Comparison of ENCODE assay signal across 8 cellular contexts in genomic region chr17:50055426-50056216, GRCh38.
DNase-seq lines count a peak whose midpoint lies in the region; ATAC-seq and TF ChIP-seq lines count a peak whose summit lies in the region.

Gene ITGA3 (plus strand): TSS chr17:50056110. CDS start chr17:50056440, 330 bp downstream.

- no peaks in the 10 kb centered on the region for H3K36me3 ChIP-seq in HEK293 (ENCODE audit: control insufficient read depth in 2 of 2, insufficient read depth in 1 of 2, low read length in 2 of 2)

- peak within 1 kb of the TSS; percentile 84 for H3K4me3 Mint-ChIP-seq in dendritic cell treated with granulocyte-macrophage colony-stimulating factor and Interleukin-4, amounts not matched to agents 40 ng/mL and 50 ng/mL, for 4 days

- peak within 1 kb of the TSS; percentile 64 for H3K4me3 ChIP-seq in HEK293 (ENCODE audit: low read depth, low read length)

- peaks cover 79% of the 10 kb centered on the region for H3K27me3 Mint-ChIP-seq in dendritic cell treated with granulocyte-macrophage colony-stimulating factor and Interleukin-4, amounts not matched to agents 40 ng/mL and 50 ng/mL, for 4 days

- CTCF ChIA-PET in HEK293 (lab: Yijun Ruan, JAX) = interaction anchor here (0.6 to 6.2 kb wide), 13 partner anchors 8 to 216 kb away, joined by 3 to 74 read pairs (median 10); no protein-coding TSS in a partner anchor

- intact Hi-C loops in dendritic cell treated with granulocyte-macrophage colony-stimulating factor and Interleukin-4, amounts not matched to agents 40 ng/mL and 50 ng/mL, for 4 days (cut with micrococcal nuclease) = no loop called here

- POLR2A ChIA-PET in HEK293 (lab: Yijun Ruan, JAX) = interaction anchor here (0.5 to 2.7 kb wide), 12 partner anchors 9 to 583 kb away, joined by 3 to 13 read pairs (median 4); partner anchors contain the start of genes PDK2 and PPP1R9B

- H3K36me3 Mint-ChIP-seq in dendritic cell treated with granulocyte-macrophage colony-stimulating factor and Interleukin-4, amounts not matched to agents 40 ng/mL and 50 ng/mL, for 4 days (ENCODE audit: low read depth) = no peaks in the 10 kb centered on the region

- peaks cover 35% of the 10 kb centered on the region for H3K4me1 Mint-ChIP-seq in dendritic cell treated with granulocyte-macrophage colony-stimulating factor and Interleukin-4, amounts not matched to agents 40 ng/mL and 50 ng/mL, for 4 days (ENCODE audit: low read depth)

- H3K9me3 ChIP-seq in HEK293 (ENCODE audit: control insufficient read depth, insufficient read depth, low read depth, low read length) = no peaks in the 10 kb centered on the region

- peak within 1 kb of the TSS; percentile 75 for H3K27ac ChIP-seq in HEK293 (ENCODE audit: extremely low read depth, low read depth, low read length)

- peak within 1 kb of the TSS; percentile 2 for H3K27ac Mint-ChIP-seq in dendritic cell treated with granulocyte-macrophage colony-stimulating factor and Interleukin-4, amounts not matched to agents 40 ng/mL and 50 ng/mL, for 4 days

- DNase-seq in COLO829 (ENCODE audit: low spot score) (peak; percentile 56), NCI-H2196 treated with DMSO at 0.1 percent for 48 hours (lab: John Stamatoyannopoulos, UW; ENCODE audit: unreplicated experiment) (peak; percentile 80), left kidney (ENCODE audit: low read depth, low spot score) (peak; percentile 92)
- DNase-seq in activated CD4-positive, alpha-beta T cell treated with anti-CD3 and anti-CD28 coated beads, Interleukin-2, amount 50 U/mL, for 1 hour = peak; percentile 59
- peak; percentile 56 for DNase-seq in stimulated activated CD4-positive, alpha-beta T cell treated with anti-CD3 and anti-CD28 coated beads, Interleukin-1b, Interleukin-23, amount 100 ng/mL, for 48 hours

- no peaks in the 10 kb centered on the region for H3K9me3 Mint-ChIP-seq in dendritic cell treated with granulocyte-macrophage colony-stimulating factor and Interleukin-4, amounts not matched to agents 40 ng/mL and 50 ng/mL, for 4 days

- TF ChIP-seq CTCF in HEK293 (tag by site-specific recombination; IDR thresholded peaks at IDR 0.05) = no peak

- ATAC-seq in HG03571 (IDR thresholded peaks at IDR 0.05; ENCODE audit: unreplicated experiment) = no peak

- H3K4me1 ChIP-seq in HEK293 (ENCODE audit: control insufficient read depth, insufficient read depth, low read length) = peaks cover 16% of the 10 kb centered on the region

TF ChIP-seq in HEK293, 187 proteins besides CTCF, POLR2A, EP300 and RAD21 (continues in another document):
- TF ChIP-seq PRDM10 (tag by site-specific recombination; IDR thresholded peaks at IDR 0.05) (peak; percentile 86), WT1 (tag by site-specific recombination; IDR thresholded peaks at IDR 0.05) (peak; percentile 88), ZNF274 (IDR thresholded peaks at IDR 0.05; ENCODE audit: low read length) (no peak), ZNF274 (tag by site-specific recombination; IDR thresholded peaks at IDR 0.05; ENCODE audit: borderline replicate concordance) (no peak), ZNF768 (tag by site-specific recombination; IDR thresholded peaks at IDR 0.05) (peak; percentile 90; the same call in 1 of the 2 replicates), GLIS2 (tag by site-specific recombination; IDR thresholded peaks at IDR 0.05) (peak; percentile 96), ZBTB20 (tag by site-specific recombination; IDR thresholded peaks at IDR 0.05) (no peak; the same call in 1 of the 2 replicates), BCL11A (tag by site-specific recombination; IDR thresholded peaks at IDR 0.05; ENCODE audit: low read depth) (no peak), ATF2 (tag by site-specific recombination; IDR thresholded peaks at IDR 0.05; ENCODE audit: low read depth) (no peak), ZNF398 (tag by site-specific recombination; IDR thresholded peaks at IDR 0.05) (peak; percentile 93), ZNF302 (tag by site-specific recombination; IDR thresholded peaks at IDR 0.05; ENCODE audit: low read depth) (no peak), ZNF148 (tag by site-specific recombination; IDR thresholded peaks at IDR 0.05; ENCODE audit: borderline replicate concordance) (no peak), ZNF416 (tag by site-specific recombination; IDR thresholded peaks at IDR 0.05) (no peak), ZSCAN5A (tag by site-specific recombination; IDR thresholded peaks at IDR 0.05) (peak; percentile 58; the same call in 1 of the 2 replicates), YY1 (tag by site-specific recombination; IDR thresholded peaks at IDR 0.05) (no peak)
